30 cellular contexts compared by ENCODE assay signal in the genomic region with DNA sequence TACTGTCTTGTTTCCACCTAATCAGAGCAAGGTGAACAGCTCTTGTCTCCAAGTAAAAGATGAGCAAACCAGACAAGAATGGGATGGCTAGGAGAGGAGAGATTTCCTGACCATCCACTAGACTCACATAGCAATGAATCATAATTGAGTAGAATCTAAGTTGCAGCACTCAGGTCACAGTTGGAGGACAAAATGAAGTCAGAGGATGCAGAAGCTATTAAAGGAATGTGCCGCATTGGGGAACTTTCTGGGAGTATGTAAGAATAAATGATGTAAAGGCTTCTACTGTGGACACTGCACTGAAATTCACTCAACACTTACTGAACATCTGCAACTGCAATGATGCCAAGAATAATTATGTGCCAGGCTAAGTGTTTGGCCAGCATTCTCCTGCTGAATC.
A peak's percentile ranks its signal among the peaks of the same experiment; 100 is the strongest.
DNase-seq lines count a peak whose midpoint lies in the region; ATAC-seq and TF ChIP-seq lines count a peak whose summit lies in the region.
"Had no signal": no experiment of that assay in that cellular context is flagged by ENCODE, and none has a peak within 500 bp of the region (broad histone marks: within the 10 kb centered on the region; RNA-seq: fewer than 3 reads in every experiment).

No MANE protein-coding gene starts in this region.

- H3K27me3 ChIP-seq in stomach, result no peaks in the 10 kb centered on the region
- H3K27me3 ChIP-seq: body of pancreas, testis had no signal

- H3K36me3 ChIP-seq in stomach, result no peaks in the 10 kb centered on the region
- H3K36me3 ChIP-seq: left lung, WERI-Rb-1 had no signal

- ATAC-seq in GM21529 (IDR thresholded peaks at IDR 0.05; ENCODE audit: unreplicated experiment), result no peak
- ATAC-seq: body of pancreas, left lung, Panc1 had no signal

- no peak overlapping the region for H3K27ac ChIP-seq in stomach
- H3K27ac ChIP-seq: 22Rv1, body of pancreas, HL-60, left lung, testis, WERI-Rb-1 had no signal

- H3K27ac Mint-ChIP-seq in activated CD4-positive, alpha-beta memory T cell treated with anti-CD3 and anti-CD28 coated beads for 36 hours, result no peak overlapping the region
- H3K27ac Mint-ChIP-seq: activated CD4-positive, alpha-beta T cell treated with anti-CD3 and anti-CD28 coated beads, Interleukin-2, amount 10 ng/mL, durations not matched to agents 7 days and 5 days; activated T-cell treated with anti-CD3 and anti-CD28 coated beads, Interleukin-2, amount 50 U/mL, for 24 hours; CD4-positive, CD25-positive, alpha-beta regulatory T cell; memory B cell; nephron progenitor cell had no signal

- H3K9me3 ChIP-seq in stomach, result no peaks in the 10 kb centered on the region
- H3K9me3 ChIP-seq: body of pancreas, left lung, testis had no signal

- TF ChIP-seq CTCF in stomach (IDR thresholded peaks at IDR 0.05), result no peak

- CTCF ChIA-PET in activated CD4-positive, alpha-beta memory T cell treated with anti-CD3 and anti-CD28 coated beads for 36 hours (lab: Charles Lee), result no interaction called here

- no peak for TF ChIP-seq EP300 in stomach (IDR thresholded peaks at IDR 0.05)

- H3K4me1 ChIP-seq in stomach, result no peaks in the 10 kb centered on the region
- H3K4me1 ChIP-seq: body of pancreas, left lung had no signal

- H3K36me3 Mint-ChIP-seq in activated CD4-positive, alpha-beta memory T cell treated with anti-CD3 and anti-CD28 coated beads for 36 hours, result no peaks in the 10 kb centered on the region
- H3K36me3 Mint-ChIP-seq: CD4-positive, CD25-positive, alpha-beta regulatory T cell; memory B cell had no signal

- POLR2A ChIA-PET in activated CD4-positive, alpha-beta memory T cell treated with anti-CD3 and anti-CD28 coated beads for 36 hours (lab: Charles Lee), result no interaction called here

- no peak overlapping the region for H3K4me3 Mint-ChIP-seq in activated CD4-positive, alpha-beta memory T cell treated with anti-CD3 and anti-CD28 coated beads for 36 hours
- H3K4me3 Mint-ChIP-seq: activated CD4-positive, alpha-beta T cell treated with anti-CD3 and anti-CD28 coated beads, Interleukin-2, amount 10 ng/mL, durations not matched to agents 7 days and 5 days; activated T-cell treated with anti-CD3 and anti-CD28 coated beads, Interleukin-2, amount 50 U/mL, for 24 hours; CD4-positive, CD25-positive, alpha-beta regulatory T cell; memory B cell; nephron progenitor cell had no signal

- H3K4me1 Mint-ChIP-seq in activated CD4-positive, alpha-beta memory T cell treated with anti-CD3 and anti-CD28 coated beads for 36 hours (ENCODE audit: low read depth), result no peaks in the 10 kb centered on the region
- H3K4me1 Mint-ChIP-seq: activated CD4-positive, alpha-beta T cell treated with anti-CD3 and anti-CD28 coated beads, Interleukin-2, amount 10 ng/mL, durations not matched to agents 7 days and 5 days; CD4-positive, CD25-positive, alpha-beta regulatory T cell had no signal

- DNase-seq in AG08395 (ENCODE audit: low spot score) (peak; percentile 67), HS-5 (ENCODE audit: low read depth) (peak; percentile 58), amniotic epithelial cell (ENCODE audit: low read depth) (peak; percentile 35), fibroblast of gingiva (ENCODE audit: low read depth) (peak; percentile 27), stomach (no peak), erythroblast (lab: John Stamatoyannopoulos, UW) (no peak)
- no peak for DNase-seq in activated CD4-positive, alpha-beta memory T cell treated with anti-CD3 and anti-CD28 coated beads for 36 hours
- DNase-seq: activated CD4-positive, alpha-beta T cell treated with anti-CD3 and anti-CD28 coated beads, Interleukin-2, amount 10 ng/mL, durations not matched to agents 7 days and 5 days; activated gamma-delta T cell treated with Interleukin-2 at 50 U/mL for 16 hours; activated T-cell treated with anti-CD3 and anti-CD28 coated beads, Interleukin-2, amount 50 U/mL, for 24 hours; body of pancreas; CD4-positive, CD25-positive, alpha-beta regulatory T cell; cerebellar nuclear complex; DND-41; left lung; NCI-H1694; NCI-H446; NCI-H748 treated with DMSO at 0.1 percent for 48 hours; nephron progenitor cell; SIG-M5; small intestine; stimulated activated naive CD4-positive, alpha-beta T cell treated with Interleukin-2 at 50 U/mL for 16 hours; T-helper 9 cell; testis; WERI-Rb-1 had no signal

- TF ChIP-seq POLR2A in stomach (IDR thresholded peaks at IDR 0.05) (no peak), erythroblast (IDR thresholded peaks at IDR 0.05; ENCODE audit: low read length) (no peak)

- WGBS in stomach, 5 donors, result 0 to 88% (median 17%) methylated on average over 1 of the region's 1 CpG

- intact Hi-C loops in stomach (cut with DNase I; ENCODE audit: low total_unique reads), result no loop called here
- intact Hi-C loops in activated CD4-positive, alpha-beta memory T cell treated with anti-CD3 and anti-CD28 coated beads for 36 hours (cut with micrococcal nuclease), result no loop called here

- H3K27me3 Mint-ChIP-seq in activated CD4-positive, alpha-beta memory T cell treated with anti-CD3 and anti-CD28 coated beads for 36 hours, result no peaks in the 10 kb centered on the region
- H3K27me3 Mint-ChIP-seq: activated CD4-positive, alpha-beta T cell treated with anti-CD3 and anti-CD28 coated beads, Interleukin-2, amount 10 ng/mL, durations not matched to agents 7 days and 5 days; activated T-cell treated with anti-CD3 and anti-CD28 coated beads, Interleukin-2, amount 50 U/mL, for 24 hours; CD4-positive, CD25-positive, alpha-beta regulatory T cell had no signal

- no peaks in the 10 kb centered on the region for H3K9me3 Mint-ChIP-seq in activated CD4-positive, alpha-beta memory T cell treated with anti-CD3 and anti-CD28 coated beads for 36 hours
- H3K9me3 Mint-ChIP-seq: activated CD4-positive, alpha-beta T cell treated with anti-CD3 and anti-CD28 coated beads, Interleukin-2, amount 10 ng/mL, durations not matched to agents 7 days and 5 days; activated T-cell treated with anti-CD3 and anti-CD28 coated beads, Interleukin-2, amount 50 U/mL, for 24 hours; nephron progenitor cell had no signal

- H3K4me3 ChIP-seq in stomach, result no peak overlapping the region
- H3K4me3 ChIP-seq: body of pancreas, left lung, testis had no signal

Comparison
In these comparisons a context has a peak if more than half of its experiments do, and no peak if none do; other contexts are left out.
1. DNase-seq: peak in AG08395 (single experiment), HS-5 (single experiment), amniotic epithelial cell (single experiment) and fibroblast of gingiva (single experiment); none in stomach (single experiment), activated CD4-positive, alpha-beta memory T cell treated with anti-CD3 and anti-CD28 coated beads for 36 hours (single experiment) and erythroblast (0 of 2).